20 cellular contexts compared by ENCODE assay signal in the genomic region with DNA sequence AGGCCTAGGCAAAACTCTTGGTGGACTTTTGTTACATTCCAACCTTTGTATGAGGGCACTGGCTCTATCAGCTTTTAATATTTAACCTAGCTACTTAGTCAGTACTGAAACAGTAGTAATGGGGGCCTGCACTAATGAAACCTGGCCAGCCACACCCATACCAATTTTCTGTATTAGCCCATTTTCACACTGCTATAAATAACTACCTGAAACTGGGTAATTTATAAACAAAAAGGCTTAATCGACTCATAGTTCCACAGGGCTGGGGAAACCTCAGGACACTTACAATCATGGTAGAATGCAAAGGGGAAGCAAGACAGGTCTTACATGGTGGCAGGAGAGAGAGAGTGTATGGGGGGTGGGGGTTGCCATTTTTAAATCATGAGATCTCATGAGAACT.
A peak's percentile ranks its signal among the peaks of the same experiment; 100 is the strongest.
DNase-seq lines count a peak whose midpoint lies in the region; ATAC-seq and TF ChIP-seq lines count a peak whose summit lies in the region.
"Had no signal": no experiment of that assay in that cellular context is flagged by ENCODE, and none has a peak within 500 bp of the region (broad histone marks: within the 10 kb centered on the region; RNA-seq: fewer than 3 reads in every experiment).

No MANE protein-coding gene starts in this region.

- H3K27me3 Mint-ChIP-seq in activated T-helper 2 cell treated with anti-CD3 and anti-CD28 coated beads, Interferon-gamma antibody, Interleukin-2, Interleukin-4, amounts not matched to agents 10 μg/mL and 5 μg/mL and 100 μg/mL, durations not matched to agents 14 hours and 24 hours and 36 hours (ENCODE audit: low read depth) = no peaks in the 10 kb centered on the region
- H3K27me3 Mint-ChIP-seq: activated CD8-positive, alpha-beta T cell treated with anti-CD3 and anti-CD28 coated beads for 36 hours; stimulated activated naive CD8-positive, alpha-beta T cell treated with anti-CD3 and anti-CD28 coated beads, Interleukin-15, Interleukin-2, amounts not matched to agents 100 ng/mL and 50 ng/mL, for 24 hours; type B pancreatic cell had no signal

- H3K4me1 ChIP-seq in adrenal gland (replicated peaks in 1 of 2) = no peaks in the 10 kb centered on the region
- H3K4me1 ChIP-seq: BLaER1 treated with 17β-estradiol and CSF1 and Interleukin-3, amounts not matched to agents 10 nM and 100 nM; left lung; right atrium auricular region had no signal

- H3K4me3 ChIP-seq in adrenal gland (no peak overlapping the region), dorsolateral prefrontal cortex (no peak overlapping the region)
- H3K4me3 ChIP-seq: BLaER1 treated with 17β-estradiol and CSF1 and Interleukin-3, amounts not matched to agents 10 nM and 100 nM; left lung; mucosa of descending colon; right atrium auricular region had no signal

- no peaks in the 10 kb centered on the region for H3K27me3 ChIP-seq in adrenal gland
- H3K27me3 ChIP-seq in dorsolateral prefrontal cortex = no peaks in the 10 kb centered on the region
- H3K27me3 ChIP-seq: BLaER1 treated with 17β-estradiol and CSF1 and Interleukin-3, amounts not matched to agents 10 nM and 100 nM; left lung; right atrium auricular region had no signal

- H3K36me3 Mint-ChIP-seq in activated T-helper 2 cell treated with anti-CD3 and anti-CD28 coated beads, Interferon-gamma antibody, Interleukin-2, Interleukin-4, amounts not matched to agents 10 μg/mL and 5 μg/mL and 100 μg/mL, durations not matched to agents 14 hours and 24 hours and 36 hours (ENCODE audit: low read depth) = no peaks in the 10 kb centered on the region
- H3K36me3 Mint-ChIP-seq: type B pancreatic cell had no signal

- H3K36me3 ChIP-seq in adrenal gland (replicated peaks in 1 of 2) = no peaks in the 10 kb centered on the region
- H3K36me3 ChIP-seq: BLaER1 treated with 17β-estradiol and CSF1 and Interleukin-3, amounts not matched to agents 10 nM and 100 nM; left lung; right atrium auricular region; WERI-Rb-1 had no signal

- no peaks in the 10 kb centered on the region for H3K9me3 ChIP-seq in adrenal gland (replicated peaks in 1 of 3)
- H3K9me3 ChIP-seq: left lung, mucosa of descending colon, right atrium auricular region had no signal

- TF ChIP-seq POLR2A in GM18505 (IDR thresholded peaks at IDR 0.05; ENCODE audit: borderline replicate concordance, extremely low read depth, insufficient read depth, insufficient read length) = no peak
- no peak for TF ChIP-seq POLR2A in adrenal gland (IDR thresholded peaks at IDR 0.05)

- H3K27ac Mint-ChIP-seq in activated T-helper 2 cell treated with anti-CD3 and anti-CD28 coated beads, Interferon-gamma antibody, Interleukin-2, Interleukin-4, amounts not matched to agents 10 μg/mL and 5 μg/mL and 100 μg/mL, durations not matched to agents 14 hours and 24 hours and 36 hours = no peak overlapping the region
- H3K27ac Mint-ChIP-seq: activated CD8-positive, alpha-beta T cell treated with anti-CD3 and anti-CD28 coated beads for 36 hours; stimulated activated naive CD8-positive, alpha-beta T cell treated with anti-CD3 and anti-CD28 coated beads, Interleukin-15, Interleukin-2, amounts not matched to agents 100 ng/mL and 50 ng/mL, for 24 hours; type B pancreatic cell had no signal

- H3K4me1 Mint-ChIP-seq in activated T-helper 2 cell treated with anti-CD3 and anti-CD28 coated beads, Interferon-gamma antibody, Interleukin-2, Interleukin-4, amounts not matched to agents 10 μg/mL and 5 μg/mL and 100 μg/mL, durations not matched to agents 14 hours and 24 hours and 36 hours (ENCODE audit: low read depth) = no peaks in the 10 kb centered on the region

- H3K4me3 Mint-ChIP-seq in activated T-helper 2 cell treated with anti-CD3 and anti-CD28 coated beads, Interferon-gamma antibody, Interleukin-2, Interleukin-4, amounts not matched to agents 10 μg/mL and 5 μg/mL and 100 μg/mL, durations not matched to agents 14 hours and 24 hours and 36 hours (ENCODE audit: low read depth) = no peak overlapping the region
- H3K4me3 Mint-ChIP-seq: activated CD8-positive, alpha-beta T cell treated with anti-CD3 and anti-CD28 coated beads for 36 hours; stimulated activated naive CD8-positive, alpha-beta T cell treated with anti-CD3 and anti-CD28 coated beads, Interleukin-15, Interleukin-2, amounts not matched to agents 100 ng/mL and 50 ng/mL, for 24 hours; type B pancreatic cell had no signal

- H3K27ac ChIP-seq in adrenal gland (no peak overlapping the region), dorsolateral prefrontal cortex (no peak overlapping the region)
- H3K27ac ChIP-seq: BLaER1 treated with 17β-estradiol and CSF1 and Interleukin-3, amounts not matched to agents 10 nM and 100 nM; left lung; right atrium auricular region; WERI-Rb-1 had no signal

- DNase-seq in posterior vena cava (ENCODE audit: low spot score) = no peak
- DNase-seq in activated T-helper 2 cell treated with anti-CD3 and anti-CD28 coated beads, Interferon-gamma antibody, Interleukin-2, Interleukin-4, amounts not matched to agents 10 μg/mL and 5 μg/mL and 100 μg/mL, durations not matched to agents 14 hours and 24 hours and 36 hours (ENCODE audit: low spot score) = no peak
- no peak for DNase-seq in adrenal gland
- DNase-seq in dorsolateral prefrontal cortex = no peak
- DNase-seq: activated CD8-positive, alpha-beta T cell treated with anti-CD3 and anti-CD28 coated beads for 36 hours; left lung; mucosa of descending colon; NCI-H2029; NCI-H524; SHP77; T-helper 1 cell; WERI-Rb-1 had no signal

- 85 to 100% (median 90%) methylated on average over 1 of the region's 1 CpG for WGBS in adrenal gland, 4 donors

- peaks cover 3% of the 10 kb centered on the region for H3K9me3 Mint-ChIP-seq in activated T-helper 2 cell treated with anti-CD3 and anti-CD28 coated beads, Interferon-gamma antibody, Interleukin-2, Interleukin-4, amounts not matched to agents 10 μg/mL and 5 μg/mL and 100 μg/mL, durations not matched to agents 14 hours and 24 hours and 36 hours

- ATAC-seq in GM18505 (IDR thresholded peaks at IDR 0.05; ENCODE audit: unreplicated experiment) (peak; percentile 71), GM19452 (IDR thresholded peaks at IDR 0.05; ENCODE audit: unreplicated experiment) (peak; percentile 76), HG02759 (IDR thresholded peaks at IDR 0.05; ENCODE audit: unreplicated experiment) (peak; percentile 72), HG03354 (IDR thresholded peaks at IDR 0.05; ENCODE audit: poor library complexity, severe bottlenecking, unreplicated experiment) (peak; percentile 85)
- ATAC-seq: activated CD8-positive, alpha-beta T cell treated with anti-CD3 and anti-CD28 coated beads for 36 hours; left lung; mucosa of descending colon had no signal

- TF ChIP-seq CTCF in adrenal gland (IDR thresholded peaks at IDR 0.05) (no peak), dorsolateral prefrontal cortex (IDR thresholded peaks at IDR 0.05 in 54 of 56, conservative IDR thresholded peaks at IDR 0.05 in 2 of 56; ENCODE audit: low read depth in 1 of 56, partially characterized antibody in 56 of 56) (no peak)

- intact Hi-C loops in posterior vena cava (cut with DNase I) = no loop called here
- intact Hi-C loops in activated T-helper 2 cell treated with anti-CD3 and anti-CD28 coated beads, Interferon-gamma antibody, Interleukin-2, Interleukin-4, amounts not matched to agents 10 μg/mL and 5 μg/mL and 100 μg/mL, durations not matched to agents 14 hours and 24 hours and 36 hours (cut with micrococcal nuclease) = no loop called here
- intact Hi-C loops in adrenal gland (cut with DNase I) = no loop called here
- intact Hi-C loops in dorsolateral prefrontal cortex (cut with DNase I) = no loop called here
